In genomic region chr20:46307139-46307998, GRCh38 we compare ENCODE assay signal across 8 cellular contexts. TPM values are rescaled to one million over a fixed set of nuclear protein-coding genes. Genes with fewer than 3 reads are reported as not detected.
DNase-seq lines count a peak whose midpoint lies in the region; ATAC-seq and TF ChIP-seq lines count a peak whose summit lies in the region.

No MANE protein-coding gene starts in this region.

- peaks cover 13 to 35% (median 28%) of the 10 kb centered on the region in 3 donors for H3K27me3 Mint-ChIP-seq in immature natural killer cell (ENCODE audit: low read depth in 3 of 3)

- peak overlapping the region; percentile 50; the same call in 1 of the 2 replicates for H3K27ac ChIP-seq in VCaP

- ATAC-seq in GM19438 (IDR thresholded peaks at IDR 0.05; ENCODE audit: low read depth, unreplicated experiment) (peak; percentile 63), HG03521 (IDR thresholded peaks at IDR 0.05; ENCODE audit: unreplicated experiment) (no peak)

- H3K4me3 Mint-ChIP-seq in immature natural killer cell, result peak overlapping the region; percentile 31 to 87 (median 60)

- H3K9me3 Mint-ChIP-seq in immature natural killer cell, result peaks cover 0 to 4% (median 0%) of the 10 kb centered on the region in 6 donors

- H3K4me1 Mint-ChIP-seq in immature natural killer cell, result peaks cover 11 to 13% of the 10 kb centered on the region in 2 donors

- H3K27ac Mint-ChIP-seq in immature natural killer cell, result no peak overlapping the region

- DNase-seq in AML-193 (lab: John Stamatoyannopoulos, UW), result peak; percentile 29 to 42
- DNase-seq in NCI-H1105 (lab: John Stamatoyannopoulos, UW), result peak; percentile 82
- DNase-seq in T47D (ENCODE audit: low read depth in 1 of 2, low spot score in 1 of 2), result peak; percentile 56 to 80
- peak; percentile 57 to 67 (median 62) for DNase-seq in immature natural killer cell
- DNase-seq in stimulated activated CD4-positive, alpha-beta T cell treated with anti-CD3 and anti-CD28 coated beads, Interleukin-1b, Interleukin-23, amount 100 ng/mL, for 24 hours (ENCODE audit: low read depth in 4 of 4, low spot score in 1 of 4), result peak; percentile 35 to 67 (median 53)

- peak; percentile 93 for TF ChIP-seq CTCF in VCaP (conservative IDR thresholded peaks at IDR 0.05)

- in situ Hi-C loops in T47D (cut with HindIII; ENCODE audit: low pct_unique_long_range_greater_than_20kb, low sequenced_read_pairs), result no loop called here

- H3K36me3 Mint-ChIP-seq in immature natural killer cell, result no peaks in the 10 kb centered on the region

RNA-seq across cellular contexts. Expression of gene CDH22, which starts 0.9 kb away (rescaled TPM):
- polyA plus RNA-seq in immature natural killer cell, result not detected
